In the genomic region with DNA sequence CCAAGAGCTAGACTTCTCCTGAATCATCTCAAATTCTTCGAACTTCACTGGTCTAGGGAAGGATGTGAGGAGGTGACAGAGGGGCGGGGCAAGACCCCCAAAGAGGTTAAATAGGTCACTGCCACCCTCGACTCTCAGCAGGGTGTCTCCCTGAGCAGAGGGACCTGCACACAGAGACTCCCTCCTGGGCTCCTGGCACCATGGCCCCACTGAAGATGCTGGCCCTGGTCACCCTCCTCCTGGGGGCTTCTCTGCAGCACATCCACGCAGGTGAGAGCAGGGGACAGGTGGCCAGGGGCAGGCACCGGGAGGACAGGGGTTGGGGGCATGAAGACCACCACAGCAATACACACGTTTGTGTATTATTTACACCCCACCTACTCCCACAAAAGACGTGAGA, we compare ENCODE assay signal across 21 cellular contexts. TPM values are rescaled to one million over a fixed set of nuclear protein-coding genes. Genes with fewer than 3 reads are reported as not detected.
DNase-seq lines count a peak whose midpoint lies in the region; ATAC-seq, FAIRE-seq and TF ChIP-seq lines count a peak whose summit lies in the region.
"Had no signal": no experiment of that assay in that cellular context is flagged by ENCODE, and none has a peak within 500 bp of the region (broad histone marks: within the 10 kb centered on the region; RNA-seq: fewer than 3 reads in every experiment).

No MANE protein-coding gene starts in this region.

- H4K20me1 ChIP-seq in BLaER1 treated with 17β-estradiol and CSF1 and Interleukin-3, amounts not matched to agents 10 nM and 100 nM = no peaks in the 10 kb centered on the region; a peak in 1 of 22 replicates
- no peaks in the 10 kb centered on the region for H4K20me1 ChIP-seq in neural progenitor cell (ENCODE audit: low read depth)

- no peak for TF ChIP-seq CTCF in neural progenitor cell (IDR thresholded peaks at IDR 0.05)
- no peak for TF ChIP-seq CTCF in type B pancreatic cell (conservative IDR thresholded peaks at IDR 0.05)

- H3K4me3 Mint-ChIP-seq in neural progenitor cell (no peak overlapping the region), type B pancreatic cell (no peak overlapping the region)
- no peak overlapping the region for H3K4me3 Mint-ChIP-seq in activated CD4-positive, alpha-beta T cell treated with anti-CD3 and anti-CD28 coated beads, Interleukin-2, amount 10 ng/mL, durations not matched to agents 24 days and 14 days
- H3K4me3 Mint-ChIP-seq: CD8-positive, alpha-beta T cell had no signal

- H3K27me3 ChIP-seq in BLaER1 treated with 17β-estradiol and CSF1 and Interleukin-3, amounts not matched to agents 10 nM and 100 nM = no peaks in the 10 kb centered on the region
- H3K27me3 ChIP-seq in neural progenitor cell = no peaks in the 10 kb centered on the region

- FAIRE-seq in GM19239 (lab: Jason Lieb, UNC) = no peak
- FAIRE-seq: D721Med, HepG2 had no signal

- H3K27ac Mint-ChIP-seq in neural progenitor cell (peak overlapping the region; percentile 82), type B pancreatic cell (no peak overlapping the region)
- no peak overlapping the region for H3K27ac Mint-ChIP-seq in activated CD4-positive, alpha-beta T cell treated with anti-CD3 and anti-CD28 coated beads, Interleukin-2, amount 10 ng/mL, durations not matched to agents 24 days and 14 days
- H3K27ac Mint-ChIP-seq: CD8-positive, alpha-beta T cell had no signal

- H3K4me3 ChIP-seq in BLaER1 treated with 17β-estradiol and CSF1 and Interleukin-3, amounts not matched to agents 10 nM and 100 nM = no peak overlapping the region
- no peak overlapping the region for H3K4me3 ChIP-seq in neural progenitor cell

- H3K4me1 ChIP-seq in BLaER1 treated with 17β-estradiol and CSF1 and Interleukin-3, amounts not matched to agents 10 nM and 100 nM = peaks cover 42 to 95% (median 80%) of the 10 kb centered on the region in 10 experiments
- peaks cover 15% of the 10 kb centered on the region for H3K4me1 ChIP-seq in neural progenitor cell

- H3K36me3 ChIP-seq in BLaER1 treated with 17β-estradiol and CSF1 and Interleukin-3, amounts not matched to agents 10 nM and 100 nM = no peaks in the 10 kb centered on the region
- no peaks in the 10 kb centered on the region for H3K36me3 ChIP-seq in neural progenitor cell

- peak overlapping the region in 5 of 11 experiments; percentile 8 to 46 (median 21); a peak in 7 of 22 replicates for H3K27ac ChIP-seq in BLaER1 treated with 17β-estradiol and CSF1 and Interleukin-3, amounts not matched to agents 10 nM and 100 nM
- H3K27ac ChIP-seq in neural progenitor cell = no peak overlapping the region

- H3K9me3 Mint-ChIP-seq in neural progenitor cell (peaks cover 2% of the 10 kb centered on the region), type B pancreatic cell (no peaks in the 10 kb centered on the region)
- H3K9me3 Mint-ChIP-seq in activated CD4-positive, alpha-beta T cell treated with anti-CD3 and anti-CD28 coated beads, Interleukin-2, amount 10 ng/mL, durations not matched to agents 24 days and 14 days = no peaks in the 10 kb centered on the region
- H3K9me3 Mint-ChIP-seq: CD8-positive, alpha-beta T cell had no signal

- H3K27me3 Mint-ChIP-seq in neural progenitor cell (ENCODE audit: insufficient read depth, low read depth) = peaks cover 12% of the 10 kb centered on the region
- no peaks in the 10 kb centered on the region for H3K27me3 Mint-ChIP-seq in activated CD4-positive, alpha-beta T cell treated with anti-CD3 and anti-CD28 coated beads, Interleukin-2, amount 10 ng/mL, durations not matched to agents 24 days and 14 days
- H3K27me3 Mint-ChIP-seq in type B pancreatic cell = peaks cover 7% of the 10 kb centered on the region

- H3K9ac ChIP-seq in BLaER1 treated with 17β-estradiol and CSF1 and Interleukin-3, amounts not matched to agents 10 nM and 100 nM = peak overlapping the region in 1 of 11 experiments; percentile 41; a peak in 1 of 22 replicates
- H3K9ac ChIP-seq in neural progenitor cell = no peak overlapping the region

- H2AFZ ChIP-seq in neural progenitor cell (replicated peaks) = no peak overlapping the region

- peak overlapping the region; percentile 26 to 81 (median 71); a peak in 21 of 22 replicates for H3K4me2 ChIP-seq in BLaER1 treated with 17β-estradiol and CSF1 and Interleukin-3, amounts not matched to agents 10 nM and 100 nM
- H3K4me2 ChIP-seq in neural progenitor cell = no peak overlapping the region

- no peaks in the 10 kb centered on the region for H3K9me3 ChIP-seq in BLaER1 treated with 17β-estradiol and CSF1 and Interleukin-3, amounts not matched to agents 10 nM and 100 nM (replicated peaks in 1 of 11)
- no peaks in the 10 kb centered on the region for H3K9me3 ChIP-seq in neural progenitor cell (ENCODE audit: low read depth)

- DNase-seq in neural progenitor cell (ENCODE audit: low spot score) = no peak
- DNase-seq in activated CD4-positive, alpha-beta T cell treated with anti-CD3 and anti-CD28 coated beads, Interleukin-2, amount 10 ng/mL, durations not matched to agents 24 days and 14 days = no peak
- DNase-seq in type B pancreatic cell (ENCODE audit: extremely low spot score, unreplicated experiment) = no peak
- DNase-seq in GM19239 (ENCODE audit: insufficient read length, low spot score) = no peak
- DNase-seq: CD8-positive, alpha-beta T cell; DMS79 treated with DMSO at 0.1 percent for 48 hours; GDM1; GOT3; NCI-H1417; NCI-H1930; NCI-H510A; NCI-H82; SIG-M5 had no signal

- H3K79me2 ChIP-seq in neural progenitor cell (ENCODE audit: low read depth) = no peaks in the 10 kb centered on the region

- no peaks in the 10 kb centered on the region for H3K36me3 Mint-ChIP-seq in neural progenitor cell
- H3K36me3 Mint-ChIP-seq in activated CD4-positive, alpha-beta T cell treated with anti-CD3 and anti-CD28 coated beads, Interleukin-2, amount 10 ng/mL, durations not matched to agents 24 days and 14 days (ENCODE audit: low read depth) = no peaks in the 10 kb centered on the region
- no peaks in the 10 kb centered on the region for H3K36me3 Mint-ChIP-seq in type B pancreatic cell
- H3K36me3 Mint-ChIP-seq: CD8-positive, alpha-beta T cell had no signal

- intact Hi-C loops in activated CD4-positive, alpha-beta T cell treated with anti-CD3 and anti-CD28 coated beads, Interleukin-2, amount 10 ng/mL, durations not matched to agents 24 days and 14 days (cut with micrococcal nuclease) = no loop called here

- peaks cover 9% of the 10 kb centered on the region for H3F3A ChIP-seq in neural progenitor cell (ENCODE audit: low read depth)

- H3K4me1 Mint-ChIP-seq in neural progenitor cell = peaks cover 34% of the 10 kb centered on the region
- H3K4me1 Mint-ChIP-seq in activated CD4-positive, alpha-beta T cell treated with anti-CD3 and anti-CD28 coated beads, Interleukin-2, amount 10 ng/mL, durations not matched to agents 24 days and 14 days = peaks cover 13% of the 10 kb centered on the region
- peaks cover 21% of the 10 kb centered on the region for H3K4me1 Mint-ChIP-seq in type B pancreatic cell (ENCODE audit: unreplicated experiment)

- peak; percentile 12 for ATAC-seq in GM19351 (IDR thresholded peaks at IDR 0.05; ENCODE audit: unreplicated experiment)
- peak; percentile 4 for ATAC-seq in HG03432 (IDR thresholded peaks at IDR 0.05; ENCODE audit: unreplicated experiment)
- ATAC-seq in GM19023 (IDR thresholded peaks at IDR 0.05; ENCODE audit: unreplicated experiment) = no peak
- ATAC-seq: CD8-positive, alpha-beta T cell; HepG2 had no signal

RNA-seq across cellular contexts. Expression of gene CCL17, which starts 9.2 kb away (rescaled TPM):
- total RNA-seq in neural progenitor cell (ENCODE audit: low replicate concordance) = not detected in 2 replicates
- total RNA-seq in activated CD4-positive, alpha-beta T cell treated with anti-CD3 and anti-CD28 coated beads, Interleukin-2, amount 10 ng/mL, durations not matched to agents 24 days and 14 days = 0.66 TPM in 1 of 2 replicates, not detected in the other
- not detected in 2 replicates for total RNA-seq in type B pancreatic cell (ENCODE audit: low replicate concordance)
- total RNA-seq: A673; CD8-positive, alpha-beta T cell; HepG2; RPMI7951 had no signal

RNA-seq across cellular contexts. Expression of gene CIAPIN1, which starts 33.5 kb away (rescaled TPM):
- total RNA-seq in neural progenitor cell (ENCODE audit: low replicate concordance) = 89.2 and 95.9 TPM in 2 replicates
- total RNA-seq in activated CD4-positive, alpha-beta T cell treated with anti-CD3 and anti-CD28 coated beads, Interleukin-2, amount 10 ng/mL, durations not matched to agents 24 days and 14 days = 85.4 TPM in 2 replicates
- 68.2 and 73.7 TPM in 2 replicates for total RNA-seq in type B pancreatic cell (ENCODE audit: low replicate concordance)

RNA-seq across cellular contexts. Expression of gene COQ9, which starts 33.5 kb away (rescaled TPM):
- 20.2 and 20.3 TPM in 2 replicates for total RNA-seq in neural progenitor cell (ENCODE audit: low replicate concordance)
- total RNA-seq in activated CD4-positive, alpha-beta T cell treated with anti-CD3 and anti-CD28 coated beads, Interleukin-2, amount 10 ng/mL, durations not matched to agents 24 days and 14 days = 55.2 and 56.7 TPM in 2 replicates
- 73.1 and 96.0 TPM in 2 replicates for total RNA-seq in type B pancreatic cell (ENCODE audit: low replicate concordance)

RNA-seq across cellular contexts. Expression of gene CX3CL1, which starts 41.4 kb away (rescaled TPM):
- total RNA-seq in neural progenitor cell (ENCODE audit: low replicate concordance) (0.65 and 0.96 TPM in 2 replicates), type B pancreatic cell (ENCODE audit: low replicate concordance) (1.4 and 17.8 TPM in 2 replicates)
- not detected in 2 replicates for total RNA-seq in activated CD4-positive, alpha-beta T cell treated with anti-CD3 and anti-CD28 coated beads, Interleukin-2, amount 10 ng/mL, durations not matched to agents 24 days and 14 days
- total RNA-seq: A673; CD8-positive, alpha-beta T cell had no signal

RNA-seq across cellular contexts. Expression of gene POLR2C, which starts 48.7 kb away (rescaled TPM):
- total RNA-seq in neural progenitor cell (ENCODE audit: low replicate concordance) (58.4 and 97.4 TPM in 2 replicates), type B pancreatic cell (ENCODE audit: low replicate concordance) (63.0 and 70.5 TPM in 2 replicates)
- total RNA-seq in activated CD4-positive, alpha-beta T cell treated with anti-CD3 and anti-CD28 coated beads, Interleukin-2, amount 10 ng/mL, durations not matched to agents 24 days and 14 days = 88.5 and 90.7 TPM in 2 replicates
